In genomic region chr11:32641361-32641760, GRCh38 we compare ENCODE assay signal across 36 cellular contexts.
"Had no signal": no experiment of that assay in that cellular context is flagged by ENCODE, and none has a peak within 500 bp of the region (broad histone marks: within the 10 kb centered on the region; RNA-seq: fewer than 3 reads in every experiment).

No MANE protein-coding gene starts in this region.

- H3K9me3 Mint-ChIP-seq: activated B cell treated with CpG ODN at 0.5 μM for 24 hours; activated CD4-positive, alpha-beta memory T cell treated with anti-CD3 and anti-CD28 coated beads for 36 hours; activated CD4-positive, alpha-beta T cell treated with anti-CD3 and anti-CD28 coated beads, Interleukin-2, amount 10 ng/mL, durations not matched to agents 24 days and 14 days; activated CD8-positive, alpha-beta T cell treated with anti-CD3 and anti-CD28 coated beads for 36 hours; activated naive CD4-positive, alpha-beta T cell treated with anti-CD3 and anti-CD28 coated beads for 36 hours; activated naive CD4-positive, alpha-beta T cell treated with anti-CD3 and anti-CD28 coated beads, Interleukin-2, amount 50 U/mL, for 72 hours; activated naive CD8-positive, alpha-beta T cell treated with anti-CD3 and anti-CD28 coated beads for 36 hours; activated T-cell treated with anti-CD3 and anti-CD28 coated beads, Interleukin-2, amount 50 U/mL, for 4 hours; activated T-cell treated with anti-CD3 and anti-CD28 coated beads, Interleukin-2, amount 50 U/mL, for 72 hours; activated T-helper 1 cell treated with anti-CD3 and anti-CD28 coated beads, Interleukin-12 subunit alpha, Interleukin-12 subunit beta, Interleukin-2, Interleukin-4 antibody, amounts not matched to agents 30 ng/mL and 10 ng/mL and 1 ng/mL, durations not matched to agents 14 hours and 24 hours and 36 hours; activated T-helper 17 cell treated with anti-CD3 and anti-CD28 coated beads, Interleukin-2, amount 50 U/mL, for 72 hours; T-helper 1 cell treated with Interleukin-12 subunit alpha and Interleukin-12 subunit beta and Interleukin-4 antibody, amounts not matched to agents 30 μg/mL and 1 μg/mL, for 36 hours; T-helper 2 cell treated with Interferon-gamma antibody and Interleukin-4, amounts not matched to agents 5 μg/mL and 100 μg/mL, for 36 hours had no signal

- H3K27me3 ChIP-seq: adrenal gland, body of pancreas, brain microvascular endothelial cell had no signal

- FAIRE-seq: astrocyte, TTC549 had no signal

- H3K27ac ChIP-seq: adrenal gland, body of pancreas, brain microvascular endothelial cell, breast epithelium, VCaP had no signal

- H3K9me3 ChIP-seq: adrenal gland, body of pancreas, breast epithelium had no signal

- H3K4me3 ChIP-seq: adrenal gland, body of pancreas, breast epithelium had no signal

- ATAC-seq: activated CD8-positive, alpha-beta T cell treated with anti-CD3 and anti-CD28 coated beads for 36 hours; activated naive CD4-positive, alpha-beta T cell treated with anti-CD3 and anti-CD28 coated beads, Interleukin-2, amount 50 U/mL, for 72 hours; activated T-cell treated with anti-CD3 and anti-CD28 coated beads, Interleukin-2, amount 50 U/mL, for 4 hours; activated T-cell treated with anti-CD3 and anti-CD28 coated beads, Interleukin-2, amount 50 U/mL, for 72 hours; activated T-helper 17 cell treated with anti-CD3 and anti-CD28 coated beads, Interleukin-2, amount 50 U/mL, for 72 hours; body of pancreas had no signal

- H3K36me3 ChIP-seq: adrenal gland, brain microvascular endothelial cell, breast epithelium had no signal

- DNase-seq: activated B cell treated with CpG ODN at 0.5 μM for 24 hours; activated CD4-positive, alpha-beta memory T cell treated with anti-CD3 and anti-CD28 coated beads for 36 hours; activated CD4-positive, alpha-beta T cell treated with anti-CD3 and anti-CD28 coated beads for 4 hours; activated CD4-positive, alpha-beta T cell treated with anti-CD3 and anti-CD28 coated beads, Interleukin-2, amount 10 ng/mL, durations not matched to agents 24 days and 14 days; activated CD4-positive, alpha-beta T cell treated with anti-CD3 and anti-CD28 coated beads, Interleukin-2, amount 50 U/mL, for 1 hour; activated CD4-positive, alpha-beta T cell treated with anti-CD3 and anti-CD28 coated beads, Interleukin-2, amount 50 U/mL, for 4 hours; activated CD4-positive, CD25-positive, alpha-beta regulatory T cell treated with anti-CD3 and anti-CD28 coated beads, Interleukin-2, amount 50 U/mL, for 72 hours; activated CD8-positive, alpha-beta memory T cell treated with anti-CD3 and anti-CD28 coated beads, Interleukin-2, amount 50 U/mL, for 4 hours; activated CD8-positive, alpha-beta T cell treated with anti-CD3 and anti-CD28 coated beads for 36 hours; activated effector memory CD4-positive, alpha-beta T cell treated with anti-CD3 and anti-CD28 coated beads, Interleukin-2, amount 50 U/mL, for 16 hours; activated gamma-delta T cell treated with Interleukin-2 at 50 U/mL for 16 hours; activated naive CD4-positive, alpha-beta T cell; activated naive CD4-positive, alpha-beta T cell treated with anti-CD3 and anti-CD28 coated beads for 36 hours; activated naive CD4-positive, alpha-beta T cell treated with anti-CD3 and anti-CD28 coated beads, Interleukin-2, amount 50 U/mL, for 16 hours; activated naive CD8-positive, alpha-beta T cell treated with anti-CD3 and anti-CD28 coated beads for 36 hours; activated T-cell treated with anti-CD3 and anti-CD28 coated beads for 4 hours; activated T-cell treated with anti-CD3 and anti-CD28 coated beads, Interleukin-2, amount 50 U/mL, for 1 hour; activated T-cell treated with anti-CD3 and anti-CD28 coated beads, Interleukin-2, amount 50 U/mL, for 4 hours; activated T-cell treated with anti-CD3 and anti-CD28 coated beads, Interleukin-2, amount 50 U/mL, for 72 hours; adrenal gland; amniotic stem cell; aorta; body of pancreas; brain microvascular endothelial cell; central memory CD4-positive, alpha-beta T cell; T-helper 2 cell; T-helper 9 cell had no signal

- H3K4me1 Mint-ChIP-seq: activated B cell treated with CpG ODN at 0.5 μM for 24 hours; activated CD4-positive, alpha-beta T cell treated with anti-CD3 and anti-CD28 coated beads, Interleukin-2, amount 10 ng/mL, durations not matched to agents 24 days and 14 days; activated naive CD8-positive, alpha-beta T cell treated with anti-CD3 and anti-CD28 coated beads for 36 hours had no signal

- H3K36me3 Mint-ChIP-seq: activated CD4-positive, alpha-beta memory T cell treated with anti-CD3 and anti-CD28 coated beads for 36 hours; activated naive CD4-positive, alpha-beta T cell treated with anti-CD3 and anti-CD28 coated beads, Interleukin-2, amount 50 U/mL, for 72 hours; activated naive CD8-positive, alpha-beta T cell treated with anti-CD3 and anti-CD28 coated beads for 36 hours had no signal

- H3K4me1 ChIP-seq: adrenal gland, body of pancreas, breast epithelium had no signal

- H3K27ac Mint-ChIP-seq: activated B cell treated with CpG ODN at 0.5 μM for 24 hours; activated CD4-positive, alpha-beta memory T cell treated with anti-CD3 and anti-CD28 coated beads for 36 hours; activated CD4-positive, alpha-beta T cell treated with anti-CD3 and anti-CD28 coated beads, Interleukin-2, amount 10 ng/mL, durations not matched to agents 24 days and 14 days; activated CD8-positive, alpha-beta T cell treated with anti-CD3 and anti-CD28 coated beads for 36 hours; activated naive CD4-positive, alpha-beta T cell treated with anti-CD3 and anti-CD28 coated beads for 36 hours; activated naive CD4-positive, alpha-beta T cell treated with anti-CD3 and anti-CD28 coated beads, Interleukin-2, amount 50 U/mL, for 72 hours; activated naive CD8-positive, alpha-beta T cell treated with anti-CD3 and anti-CD28 coated beads for 36 hours; activated T-cell treated with anti-CD3 and anti-CD28 coated beads, Interleukin-2, amount 50 U/mL, for 72 hours; activated T-helper 1 cell treated with anti-CD3 and anti-CD28 coated beads, Interleukin-12 subunit alpha, Interleukin-12 subunit beta, Interleukin-2, Interleukin-4 antibody, amounts not matched to agents 30 ng/mL and 10 ng/mL and 1 ng/mL, durations not matched to agents 14 hours and 24 hours and 36 hours; activated T-helper 17 cell treated with anti-CD3 and anti-CD28 coated beads, Interleukin-2, amount 50 U/mL, for 72 hours; T-helper 1 cell treated with Interleukin-12 subunit alpha and Interleukin-12 subunit beta and Interleukin-4 antibody, amounts not matched to agents 30 μg/mL and 1 μg/mL, for 36 hours; T-helper 2 cell treated with Interferon-gamma antibody and Interleukin-4, amounts not matched to agents 5 μg/mL and 100 μg/mL, for 36 hours had no signal

- H3K4me3 Mint-ChIP-seq: activated B cell treated with CpG ODN at 0.5 μM for 24 hours; activated CD4-positive, alpha-beta memory T cell treated with anti-CD3 and anti-CD28 coated beads for 36 hours; activated CD4-positive, alpha-beta T cell treated with anti-CD3 and anti-CD28 coated beads, Interleukin-2, amount 10 ng/mL, durations not matched to agents 24 days and 14 days; activated CD8-positive, alpha-beta T cell treated with anti-CD3 and anti-CD28 coated beads for 36 hours; activated naive CD4-positive, alpha-beta T cell treated with anti-CD3 and anti-CD28 coated beads for 36 hours; activated naive CD8-positive, alpha-beta T cell treated with anti-CD3 and anti-CD28 coated beads for 36 hours; activated T-cell treated with anti-CD3 and anti-CD28 coated beads, Interleukin-2, amount 50 U/mL, for 4 hours; activated T-cell treated with anti-CD3 and anti-CD28 coated beads, Interleukin-2, amount 50 U/mL, for 72 hours; activated T-helper 1 cell treated with anti-CD3 and anti-CD28 coated beads, Interleukin-12 subunit alpha, Interleukin-12 subunit beta, Interleukin-2, Interleukin-4 antibody, amounts not matched to agents 30 ng/mL and 10 ng/mL and 1 ng/mL, durations not matched to agents 14 hours and 24 hours and 36 hours; activated T-helper 17 cell treated with anti-CD3 and anti-CD28 coated beads, Interleukin-2, amount 50 U/mL, for 72 hours; T-helper 1 cell treated with Interleukin-12 subunit alpha and Interleukin-12 subunit beta and Interleukin-4 antibody, amounts not matched to agents 30 μg/mL and 1 μg/mL, for 36 hours; T-helper 2 cell treated with Interferon-gamma antibody and Interleukin-4, amounts not matched to agents 5 μg/mL and 100 μg/mL, for 36 hours had no signal
